Comparison of ENCODE assay signal across 8 cellular contexts in the genomic region with DNA sequence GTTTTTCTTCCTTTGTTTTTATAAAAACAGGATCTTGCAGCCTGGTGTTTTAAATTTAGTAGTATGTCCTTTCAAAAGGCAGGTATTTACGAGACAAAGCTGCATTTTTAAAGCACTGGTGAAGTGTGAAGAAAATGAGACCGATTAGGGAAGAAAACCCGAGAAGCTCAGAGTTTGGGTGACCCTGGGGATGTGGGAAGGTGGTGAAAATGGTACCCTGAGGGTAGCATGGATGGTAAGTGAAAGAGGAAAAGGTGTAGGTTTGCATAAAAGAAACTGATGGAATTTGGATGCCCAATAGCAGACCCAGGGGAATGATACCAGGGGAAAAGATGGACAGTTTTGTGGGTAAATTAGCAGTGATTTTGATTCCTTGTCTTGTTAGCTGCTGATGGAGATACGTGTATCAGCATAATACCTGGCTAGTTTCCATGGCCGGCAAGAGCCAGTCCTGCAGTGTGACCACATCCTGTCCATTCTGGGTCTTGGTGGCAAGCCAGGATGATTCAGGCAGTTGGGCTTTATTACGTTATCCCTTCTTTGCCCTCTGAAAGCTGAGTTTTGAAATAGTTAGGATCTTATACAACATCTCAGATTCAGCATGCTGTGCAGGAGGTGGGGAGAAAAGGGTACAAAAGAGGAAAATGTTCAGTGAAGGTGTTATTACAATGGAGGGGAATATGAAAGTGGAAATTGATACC. TPM values are rescaled to one million over a fixed set of nuclear protein-coding genes. Genes with fewer than 3 reads are reported as not detected.
DNase-seq lines count a peak whose midpoint lies in the region; ATAC-seq and TF ChIP-seq lines count a peak whose summit lies in the region.

No MANE protein-coding gene starts in this region.

- no peaks in the 10 kb centered on the region for H3K36me3 ChIP-seq in Panc1 (ENCODE audit: control insufficient read depth, insufficient read depth, low read length)
- no peaks in the 10 kb centered on the region for H3K36me3 ChIP-seq in ovary

- no peaks in the 10 kb centered on the region for H3K27me3 Mint-ChIP-seq in stimulated activated naive CD8-positive, alpha-beta T cell treated with anti-CD3 and anti-CD28 coated beads, Interleukin-15, amount 100 ng/mL, for 72 hours

- H3K27ac Mint-ChIP-seq in stimulated activated naive CD8-positive, alpha-beta T cell treated with anti-CD3 and anti-CD28 coated beads, Interleukin-15, amount 100 ng/mL, for 72 hours = peak overlapping the region in 1 of 2 donors; percentile 31

- peaks cover 13% of the 10 kb centered on the region for H3K4me1 Mint-ChIP-seq in stimulated activated naive CD8-positive, alpha-beta T cell treated with anti-CD3 and anti-CD28 coated beads, Interleukin-15, amount 100 ng/mL, for 72 hours

- H3K4me3 ChIP-seq in Panc1 (ENCODE audit: low read depth in 2 of 2, low read length in 2 of 2) (peak overlapping the region in 1 of 2 experiments; percentile 37; a peak in 2 of 4 replicates), ovary (no peak overlapping the region)

- no peak overlapping the region for H3K4me3 Mint-ChIP-seq in stimulated activated naive CD8-positive, alpha-beta T cell treated with anti-CD3 and anti-CD28 coated beads, Interleukin-15, amount 100 ng/mL, for 72 hours

- no TSS peak for BruUV-seq in Panc1 (replicated peaks; lab: Mats Ljungman, UMichigan)

- CTCF ChIA-PET in Panc1 (lab: Charles Lee) = no interaction called here

- no peaks in the 10 kb centered on the region for H3K9me3 Mint-ChIP-seq in stimulated activated naive CD8-positive, alpha-beta T cell treated with anti-CD3 and anti-CD28 coated beads, Interleukin-15, amount 100 ng/mL, for 72 hours

- TF ChIP-seq CTCF in Panc1 (IDR thresholded peaks at IDR 0.05) (no peak), ovary (IDR thresholded peaks at IDR 0.05) (no peak)

- ATAC-seq in Panc1 (peak; percentile 99), esophagus mucosa (peak; percentile 86), GM18517 (IDR thresholded peaks at IDR 0.05; ENCODE audit: unreplicated experiment) (no peak)
- no peak for ATAC-seq in stimulated activated naive CD8-positive, alpha-beta T cell treated with anti-CD3 and anti-CD28 coated beads, Interleukin-15, amount 100 ng/mL, for 72 hours

- POLR2A ChIA-PET in Panc1 (lab: Charles Lee) = interaction anchor here (0.6 to 0.7 kb wide), 3 partner anchors 24 to 67 kb away, joined by 4 to 8 read pairs (median 4); no protein-coding TSS in a partner anchor

- DNase-seq in HCEC 1CT (peak; percentile 98), Panc1 (ENCODE audit: low read depth, low spot score) (peak; percentile 100), ovary (peak; percentile 81 to 96 (median 94)), SHP77 treated with DMSO at 0.1 percent for 48 hours (lab: John Stamatoyannopoulos, UW) (no peak)
- no peak for DNase-seq in stimulated activated CD4-positive, alpha-beta T cell treated with anti-CD3 and anti-CD28 coated beads, Interleukin-2, amount 100 ng/mL, for 48 hours
- no peak for DNase-seq in stimulated activated naive CD8-positive, alpha-beta T cell treated with anti-CD3 and anti-CD28 coated beads, Interleukin-15, amount 100 ng/mL, for 72 hours

- H3K27ac ChIP-seq in Panc1 (ENCODE audit: low read length) (peak overlapping the region; percentile 89), ovary (peak overlapping the region in 1 of 2 donors; percentile 72)

- H3K9me3 ChIP-seq in Panc1 (ENCODE audit: control insufficient read depth, insufficient read depth, low read depth, low read length) = no peaks in the 10 kb centered on the region
- no peaks in the 10 kb centered on the region for H3K9me3 ChIP-seq in ovary

- no peaks in the 10 kb centered on the region for H3K27me3 ChIP-seq in Panc1 (ENCODE audit: control insufficient read depth, insufficient read depth, low read length)
- no peaks in the 10 kb centered on the region for H3K27me3 ChIP-seq in ovary

- WGBS in ovary, 3 donors = 10 to 13% (median 11%) methylated on average over 6 of the region's 6 CpGs

- TF ChIP-seq EP300 in ovary (IDR thresholded peaks at IDR 0.05) = no peak

- no peak for TF ChIP-seq POLR2A in ovary (IDR thresholded peaks at IDR 0.05)

- intact Hi-C loops in Panc1 (cut with micrococcal nuclease; ENCODE audit: unreplicated experiment) = no loop called here
- intact Hi-C loops in ovary (cut with DNase I) = no loop called here

- H3K4me1 ChIP-seq in Panc1 (ENCODE audit: control insufficient read depth, insufficient read depth, low read length) (peaks cover 48% of the 10 kb centered on the region), ovary (ENCODE audit: insufficient read depth) (peaks cover 13% of the 10 kb centered on the region)

- in situ Hi-C loops in Panc1 (cut with HindIII; ENCODE audit: low pct_unique_long_range_greater_than_20kb, low sequenced_read_pairs) = no loop called here

RNA-seq across cellular contexts. Expression of gene BICD1, which starts 8.9 kb away (rescaled TPM):
- total RNA-seq in Panc1 (2021; ENCODE audit: unreplicated experiment) = 40.0 TPM
- polyA plus RNA-seq in Panc1 (2012; ENCODE audit: insufficient read length) = 20.4 TPM
- 4.7 TPM for total RNA-seq in esophagus mucosa
- 10 to 100 TPM; 53.4 to 75.5 (median 63.6) TPM for total RNA-seq in ovary
- polyA plus RNA-seq in ovary = 10 to 100 TPM; 19.4 to 33.7 TPM

Comparison
In these comparisons a context has a peak if more than half of its experiments do, and no peak if none do; other contexts are left out.
1. DNase-seq: peak in HCEC 1CT (single experiment), Panc1 (single experiment) and ovary (5 of 5); none in SHP77 treated with DMSO at 0.1 percent for 48 hours (single experiment), stimulated activated CD4-positive, alpha-beta T cell treated with anti-CD3 and anti-CD28 coated beads, Interleukin-2, amount 100 ng/mL, for 48 hours (0 of 2) and stimulated activated naive CD8-positive, alpha-beta T cell treated with anti-CD3 and anti-CD28 coated beads, Interleukin-15, amount 100 ng/mL, for 72 hours (0 of 2).
2. ATAC-seq: peak in Panc1 (single experiment) and esophagus mucosa (single experiment); none in stimulated activated naive CD8-positive, alpha-beta T cell treated with anti-CD3 and anti-CD28 coated beads, Interleukin-15, amount 100 ng/mL, for 72 hours (single experiment) and GM18517 (single experiment).